In genomic region chr4:176123710-176124407, GRCh38 we compare ENCODE assay signal across 8 cellular contexts. TPM values are rescaled to one million over a fixed set of nuclear protein-coding genes. Genes with fewer than 3 reads are reported as not detected.
DNase-seq lines count a peak whose midpoint lies in the region; ATAC-seq and TF ChIP-seq lines count a peak whose summit lies in the region.

No MANE protein-coding gene starts in this region.

- no peaks in the 10 kb centered on the region for H3K36me3 ChIP-seq in RWPE2 (ENCODE audit: low read depth)

- ATAC-seq in GM19324 (IDR thresholded peaks at IDR 0.05; ENCODE audit: low FRiP score, unreplicated experiment) (peak; percentile 100), HG03103 (IDR thresholded peaks at IDR 0.05; ENCODE audit: low read depth, unreplicated experiment) (peak; percentile 99), RWPE2 (ENCODE audit: low read depth) (peak; percentile 65; the same call in 2 of the 3 replicates)

- no peaks in the 10 kb centered on the region for H3K27me3 ChIP-seq in RWPE2 (ENCODE audit: insufficient read depth, poor library complexity, severe bottlenecking)

- DNase-seq in DMS 273 (lab: John Stamatoyannopoulos, UW; ENCODE audit: unreplicated experiment) (peak; percentile 26), DMS 273 treated with DMSO at 0.1 percent for 48 hours (lab: John Stamatoyannopoulos, UW) (no peak), RWPE2 (ENCODE audit: low spot score) (no peak), glomerular endothelial cell (ENCODE audit: extremely low read depth, low read depth, low spot score) (peak; percentile 7), superior temporal gyrus (ENCODE audit: extremely low spot score) (peak; percentile 61)
- no peak for DNase-seq in stimulated activated CD4-positive, alpha-beta T cell treated with anti-CD3 and anti-CD28 coated beads, Interleukin-4, amount 100 ng/mL, for 24 hours

- no peaks in the 10 kb centered on the region for H3K9me3 ChIP-seq in RWPE2 (ENCODE audit: severe bottlenecking)

- H3K4me3 ChIP-seq in RWPE2 (ENCODE audit: severe bottlenecking) = no peak overlapping the region

- H3K4me1 ChIP-seq in RWPE2 (ENCODE audit: insufficient read depth, poor library complexity, severe bottlenecking) = no peaks in the 10 kb centered on the region

- H3K27ac ChIP-seq in RWPE2 (ENCODE audit: poor library complexity, severe bottlenecking) = no peak overlapping the region

- TF ChIP-seq CTCF in RWPE2 (IDR thresholded peaks at IDR 0.05; ENCODE audit: poor library complexity, severe bottlenecking) = peak; percentile 67

RNA-seq across cellular contexts. Expression of gene WDR17, which starts 58.2 kb away (rescaled TPM):
- 0.05 and 0.41 TPM in 2 replicates for total RNA-seq in glomerular endothelial cell

Comparison
In these comparisons a context has a peak if more than half of its experiments do, and no peak if none do; other contexts are left out.
1. DNase-seq: peak in DMS 273 (single experiment), glomerular endothelial cell (single experiment) and superior temporal gyrus (single experiment); none in DMS 273 treated with DMSO at 0.1 percent for 48 hours (single experiment), RWPE2 (single experiment) and stimulated activated CD4-positive, alpha-beta T cell treated with anti-CD3 and anti-CD28 coated beads, Interleukin-4, amount 100 ng/mL, for 24 hours (single experiment).
2. Peak in every context shown above with its lines, with median percentiles within 50 percentile points of each other: ATAC-seq.